In the genomic region with DNA sequence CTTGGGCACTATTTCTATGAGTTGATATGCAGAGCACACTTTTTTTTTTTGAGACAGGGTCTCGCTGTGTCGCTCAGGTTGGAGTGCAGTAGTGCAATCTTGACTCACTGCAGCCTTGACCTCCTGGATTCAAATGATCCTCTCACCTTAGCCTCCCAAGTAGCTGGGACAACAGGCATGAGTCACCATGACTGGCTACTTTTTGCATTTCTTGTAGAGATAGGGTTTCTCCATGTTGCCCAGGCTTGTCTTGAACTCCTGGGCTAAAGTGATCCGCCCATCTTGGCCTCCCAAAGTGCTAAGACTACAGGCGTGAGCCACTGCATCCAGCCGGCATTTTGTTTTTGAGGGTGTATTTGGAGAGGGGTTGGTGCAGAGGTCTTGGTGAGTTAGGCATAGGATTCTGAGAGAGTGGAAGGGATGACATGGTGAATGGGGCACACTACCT, we compare ENCODE assay signal across 29 cellular contexts. TPM values are rescaled to one million over a fixed set of nuclear protein-coding genes. Genes with fewer than 3 reads are reported as not detected.
DNase-seq lines count a peak whose midpoint lies in the region; ATAC-seq, FAIRE-seq and TF ChIP-seq lines count a peak whose summit lies in the region.
"Had no signal": no experiment of that assay in that cellular context is flagged by ENCODE, and none has a peak within 500 bp of the region (broad histone marks: within the 10 kb centered on the region; RNA-seq: fewer than 3 reads in every experiment).

No MANE protein-coding gene starts in this region.

- H3K27ac ChIP-seq in brain microvascular endothelial cell (no peak overlapping the region), keratinocyte (ENCODE audit: control insufficient read depth, insufficient read depth, low read length) (peak overlapping the region; percentile 26), endodermal cell (ENCODE audit: low read depth, low read length) (no peak overlapping the region)
- H3K27ac ChIP-seq: SK-N-MC, thyroid gland had no signal

- DNase-seq in ELR (ENCODE audit: low read depth), result peak; percentile 53
- peak; percentile 58 for DNase-seq in M059J (ENCODE audit: low read depth)
- DNase-seq in brain microvascular endothelial cell, result peak; percentile 25
- DNase-seq in keratinocyte (ENCODE audit: low read depth, low spot score), result no peak
- no peak for DNase-seq in LoVo (ENCODE audit: low spot score)
- DNase-seq in endodermal cell, result no peak
- DNase-seq in RKO (ENCODE audit: low spot score), result no peak
- DNase-seq: activated CD4-positive, CD25-positive, alpha-beta regulatory T cell; activated CD8-positive, alpha-beta T cell treated with anti-CD3 and anti-CD28 coated beads for 36 hours; activated naive CD4-positive, alpha-beta T cell treated with Interleukin-2 at 50 U/mL for 16 hours; amygdala; CD4-positive, alpha-beta T cell; central memory CD4-positive, alpha-beta T cell; MM.1S; mucosa of descending colon; NCI-H1694; NCI-H2227 treated with DMSO at 0.1 percent for 48 hours; stimulated activated CD4-positive, alpha-beta T cell treated with anti-CD3 and anti-CD28 coated beads, Interleukin-2, amount 100 ng/mL, for 24 hours; stimulated activated naive CD4-positive, alpha-beta T cell treated with Interleukin-2 at 50 U/mL for 16 hours; thyroid gland had no signal

- H3K36me3 Mint-ChIP-seq in endodermal cell (ENCODE audit: low read depth), result no peaks in the 10 kb centered on the region

- in situ Hi-C loops in brain microvascular endothelial cell (cut with HindIII; ENCODE audit: low pct_ligation_motif_present, low sequenced_read_pairs), result no loop called here

- H3K79me2 ChIP-seq in keratinocyte (ENCODE audit: control insufficient read depth, insufficient read depth, low read length), result no peaks in the 10 kb centered on the region

- no peak for ATAC-seq in HG02973 (IDR thresholded peaks at IDR 0.05; ENCODE audit: unreplicated experiment)
- ATAC-seq: activated CD8-positive, alpha-beta T cell treated with anti-CD3 and anti-CD28 coated beads for 36 hours; esophagus mucosa; left lobe of liver; mucosa of descending colon; Panc1 had no signal

- H3K9ac ChIP-seq in keratinocyte (ENCODE audit: control insufficient read depth, extremely low read depth, insufficient read depth, low read length) (no peak overlapping the region), endodermal cell (ENCODE audit: extremely low read depth, low read length, poor library complexity, severe bottlenecking) (no peak overlapping the region)

- no peaks in the 10 kb centered on the region for H3K9me1 ChIP-seq in keratinocyte (ENCODE audit: control insufficient read depth, extremely low read depth, insufficient read depth, low read length)

- peak overlapping the region; percentile 40 for H2AFZ ChIP-seq in keratinocyte (ENCODE audit: control insufficient read depth, low read length)

- no peaks in the 10 kb centered on the region for H3K4me1 Mint-ChIP-seq in endodermal cell
- H3K4me1 Mint-ChIP-seq: neural crest cell had no signal

- H3K36me3 ChIP-seq in brain microvascular endothelial cell (replicated peaks), result no peaks in the 10 kb centered on the region
- H3K36me3 ChIP-seq in keratinocyte (ENCODE audit: control insufficient read depth in 2 of 2, extremely low read depth in 1 of 2, insufficient read depth in 2 of 2, low read length in 2 of 2), result no peaks in the 10 kb centered on the region
- H3K36me3 ChIP-seq in endodermal cell (ENCODE audit: control insufficient read depth, insufficient read depth, low read length), result no peaks in the 10 kb centered on the region
- H3K36me3 ChIP-seq: thyroid gland had no signal

- H3K27ac Mint-ChIP-seq in endodermal cell, result no peak overlapping the region
- H3K27ac Mint-ChIP-seq: activated CD8-positive, alpha-beta T cell treated with anti-CD3 and anti-CD28 coated beads for 36 hours; CD4-positive, alpha-beta T cell; progenitor cell of endocrine pancreas; T-helper 2 cell treated with Interferon-gamma antibody and Interleukin-4, amounts not matched to agents 5 μg/mL and 100 μg/mL, for 36 hours had no signal

- no peak overlapping the region for H3K4me3 Mint-ChIP-seq in endodermal cell
- H3K4me3 Mint-ChIP-seq: activated CD8-positive, alpha-beta T cell treated with anti-CD3 and anti-CD28 coated beads for 36 hours; CD4-positive, alpha-beta T cell; neural crest cell; T-helper 2 cell treated with Interferon-gamma antibody and Interleukin-4, amounts not matched to agents 5 μg/mL and 100 μg/mL, for 36 hours had no signal

- FAIRE-seq in keratinocyte (lab: Jason Lieb, UNC), result peak; percentile 5
- FAIRE-seq: H54 had no signal

- H3K4me3 ChIP-seq in brain microvascular endothelial cell (ENCODE audit: low read depth, low read length) (no peak overlapping the region), keratinocyte (ENCODE audit: control insufficient read depth in 2 of 3, extremely low read depth in 1 of 3, insufficient read depth in 2 of 3, low read depth in 1 of 3, low read length in 3 of 3) (no peak overlapping the region), endodermal cell (ENCODE audit: low read length) (no peak overlapping the region)
- H3K4me3 ChIP-seq: mucosa of descending colon, SK-N-MC, thyroid gland had no signal

- H3K4me2 ChIP-seq in keratinocyte (ENCODE audit: control insufficient read depth, extremely low read depth, insufficient read depth, low read depth, low read length), result no peak overlapping the region

- H3K9me3 Mint-ChIP-seq in endodermal cell, result no peaks in the 10 kb centered on the region
- H3K9me3 Mint-ChIP-seq: activated CD8-positive, alpha-beta T cell treated with anti-CD3 and anti-CD28 coated beads for 36 hours; CD4-positive, alpha-beta T cell; neural crest cell; T-helper 2 cell treated with Interferon-gamma antibody and Interleukin-4, amounts not matched to agents 5 μg/mL and 100 μg/mL, for 36 hours had no signal

- dilution Hi-C loops in keratinocyte (cut with MboI; ENCODE audit: extremely low pct_ligation_motif_present, low sequenced_read_pairs), result no loop called here

- no peaks in the 10 kb centered on the region for H3K9me3 ChIP-seq in keratinocyte (ENCODE audit: control insufficient read depth, low read depth, low read length)
- H3K9me3 ChIP-seq in endodermal cell (ENCODE audit: control insufficient read depth, low read length), result no peaks in the 10 kb centered on the region
- H3K9me3 ChIP-seq: mucosa of descending colon, thyroid gland had no signal

- no peak for TF ChIP-seq CTCF in brain microvascular endothelial cell (IDR thresholded peaks at IDR 0.05; ENCODE audit: low read depth, low read length, missing control alignments)
- no peak for TF ChIP-seq CTCF in keratinocyte (optimal IDR thresholded peaks at IDR 0.05 in 1 of 3, IDR thresholded peaks at IDR 0.05 in 1 of 3, conservative IDR thresholded peaks at IDR 0.05 in 1 of 3; ENCODE audit: extremely low read depth in 1 of 3, insufficient read depth in 2 of 3, low read length in 3 of 3)
- TF ChIP-seq CTCF in endodermal cell (conservative IDR thresholded peaks at IDR 0.05), result no peak

- WGBS in endodermal cell (ENCODE audit: insufficient coverage in 1 of 2, insufficient read length in 1 of 2), 2 experiments, result 92 to 94% methylated on average over 4 to 5 of the region's 5 CpGs

- H4K20me1 ChIP-seq in keratinocyte (ENCODE audit: control insufficient read depth, extremely low read depth, insufficient read depth, low read length), result no peaks in the 10 kb centered on the region

- H3K27me3 ChIP-seq in brain microvascular endothelial cell (replicated peaks) (no peaks in the 10 kb centered on the region), keratinocyte (ENCODE audit: control insufficient read depth, extremely low read depth, insufficient read depth, low read length) (no peaks in the 10 kb centered on the region), endodermal cell (ENCODE audit: control insufficient read depth, insufficient read depth, low read length, poor library complexity, severe bottlenecking) (no peaks in the 10 kb centered on the region)
- H3K27me3 ChIP-seq: thyroid gland had no signal

- H3K27me3 Mint-ChIP-seq in endodermal cell (ENCODE audit: insufficient read depth), result no peaks in the 10 kb centered on the region
- H3K27me3 Mint-ChIP-seq: activated CD8-positive, alpha-beta T cell treated with anti-CD3 and anti-CD28 coated beads for 36 hours; CD4-positive, alpha-beta T cell; progenitor cell of endocrine pancreas had no signal

- H3K4me1 ChIP-seq in keratinocyte (ENCODE audit: control insufficient read depth, extremely low read depth, insufficient read depth, low read length) (peaks cover 6% of the 10 kb centered on the region), endodermal cell (ENCODE audit: control insufficient read depth, insufficient read depth, low read length) (no peaks in the 10 kb centered on the region)
- H3K4me1 ChIP-seq: thyroid gland had no signal

RNA-seq across cellular contexts. Expression of a gene that starts 29.9 kb away (rescaled TPM):
- total RNA-seq in M059J (2014; rRNA removed; shearing (Covaris generic)), result 138 and 204 TPM in 2 replicates
- 153 to 232 TPM (median 185 TPM) in 3 replicates for polyA plus RNA-seq in keratinocyte
- polyA plus RNA-seq in keratinocyte (2011; ENCODE audit: low read depth), result 34.7 TPM
- polyA plus RNA-seq in keratinocyte (2011; cell fraction: cytosol; rRNA removed), result 182 and 257 TPM in 2 replicates
- 119 and 136 TPM in 2 replicates for polyA plus RNA-seq in keratinocyte (2011; cell fraction: nucleus; rRNA removed)
- 103 and 179 TPM in 2 replicates for polyA plus RNA-seq in keratinocyte (2012; ENCODE audit: low replicate concordance)
- 125 to 181 TPM (median 129 TPM) in 3 replicates for polyA minus RNA-seq in keratinocyte
- polyA minus RNA-seq in keratinocyte (2011; cell fraction: cytosol; rRNA and poly(A)+ RNA removed), result 98.4 TPM
- polyA minus RNA-seq in keratinocyte (2011; cell fraction: nucleus; rRNA and poly(A)+ RNA removed), result 25.9 and 48.2 TPM in 2 replicates
- 100 to 1,000 TPM; 123 to 147 TPM for total RNA-seq in endodermal cell
- polyA plus RNA-seq in endodermal cell (2013, experiment 1 of 2), result 102 TPM
- 85.3 TPM for polyA plus RNA-seq in endodermal cell (2013, experiment 2 of 2)

RNA-seq across cellular contexts. Expression of a gene that starts 42.9 kb away (rescaled TPM):
- 1.2 and 2.5 TPM in 2 replicates for total RNA-seq in M059J (2014; rRNA removed; shearing (Covaris generic))
- 0.95 to 2.1 TPM (median 1.3 TPM) in 3 replicates for polyA plus RNA-seq in keratinocyte
- polyA plus RNA-seq in keratinocyte (2011; ENCODE audit: low read depth), result 0.20 TPM
- 0.50 and 1.2 TPM in 2 replicates for polyA plus RNA-seq in keratinocyte (2011; cell fraction: cytosol; rRNA removed)
- 5.9 and 6.3 TPM in 2 replicates for polyA plus RNA-seq in keratinocyte (2011; cell fraction: nucleus; rRNA removed)
- polyA plus RNA-seq in keratinocyte (2012; ENCODE audit: low replicate concordance), result 0.28 and 0.36 TPM in 2 replicates
- polyA minus RNA-seq in keratinocyte, result 0.59 to 2.1 TPM (median 0.62 TPM) in 3 replicates
- not detected for polyA minus RNA-seq in keratinocyte (2011; cell fraction: cytosol; rRNA and poly(A)+ RNA removed)
- 1.8 and 2.2 TPM in 2 replicates for polyA minus RNA-seq in keratinocyte (2011; cell fraction: nucleus; rRNA and poly(A)+ RNA removed)
- total RNA-seq in endodermal cell, result 1 to 10 TPM; 5.0 to 8.7 TPM
- polyA plus RNA-seq in endodermal cell (2013, experiment 1 of 2), result 0.75 TPM
- 0.29 TPM for polyA plus RNA-seq in endodermal cell (2013, experiment 2 of 2)

Comparison
In these comparisons a context has a peak if more than half of its experiments do, and no peak if none do; other contexts are left out.
1. DNase-seq: peak in ELR (single experiment), M059J (single experiment) and brain microvascular endothelial cell (single experiment); none in keratinocyte (single experiment), LoVo (single experiment), endodermal cell (single experiment) and RKO (single experiment).